ENCODE assay signal across 15 cellular contexts in genomic region chr2:61042807-61043206, GRCh38. TPM values are rescaled to one million over a fixed set of nuclear protein-coding genes. Genes with fewer than 3 reads are reported as not detected.
DNase-seq lines count a peak whose midpoint lies in the region; ATAC-seq and TF ChIP-seq lines count a peak whose summit lies in the region.
"Had no signal": no experiment of that assay in that cellular context is flagged by ENCODE, and none has a peak within 500 bp of the region (broad histone marks: within the 10 kb centered on the region; RNA-seq: fewer than 3 reads in every experiment).

No MANE protein-coding gene starts in this region.

- peak overlapping the region in 10 of 12 donors; percentile 3 to 76 (median 53) for H3K27ac ChIP-seq in heart left ventricle
- H3K27ac ChIP-seq in left ventricle myocardium inferior (replicated peaks), result peak overlapping the region; percentile 70
- peak overlapping the region; percentile 83 for H3K27ac ChIP-seq in psoas muscle
- H3K27ac ChIP-seq: BLaER1 treated with 17β-estradiol and CSF1 and Interleukin-3, amounts not matched to agents 10 nM and 100 nM had no signal

- DNase-seq in heart left ventricle (peak in 1 of 5 donors; percentile 15), Right ventricle myocardium inferior (ENCODE audit: missing footprints) (no peak), left ventricle myocardium inferior (no peak), psoas muscle (no peak), posterior cingulate gyrus (no peak), NCI-H2081 treated with DMSO at 0.1 percent for 48 hours (lab: John Stamatoyannopoulos, UW) (no peak)
- DNase-seq in activated naive CD8-positive, alpha-beta T cell treated with anti-CD3 and anti-CD28 coated beads for 36 hours, result no peak
- DNase-seq: ACHN; Calu3; CD4-positive, CD25-positive, alpha-beta regulatory T cell; DMS 273 treated with DMSO at 0.1 percent for 48 hours; HCEC 1CT; HFFc6 had no signal

- peaks cover 0 to 49% (median 24%) of the 10 kb centered on the region in 12 donors for H3K4me1 ChIP-seq in heart left ventricle
- peaks cover 57% of the 10 kb centered on the region for H3K4me1 ChIP-seq in left ventricle myocardium inferior
- peaks cover 40% of the 10 kb centered on the region for H3K4me1 ChIP-seq in psoas muscle

- H3K27me3 Mint-ChIP-seq in activated naive CD8-positive, alpha-beta T cell treated with anti-CD3 and anti-CD28 coated beads for 36 hours, result no peaks in the 10 kb centered on the region
- H3K27me3 Mint-ChIP-seq: CD4-positive, CD25-positive, alpha-beta regulatory T cell had no signal

- WGBS in heart left ventricle, 4 donors, result 45 to 65% (median 51%) methylated on average over 3 of the region's 3 CpGs
- WGBS in psoas muscle, 3 donors, result 61 to 71% (median 67%) methylated on average over 3 of the region's 3 CpGs

- peaks cover 8% of the 10 kb centered on the region for H3K36me3 Mint-ChIP-seq in activated naive CD8-positive, alpha-beta T cell treated with anti-CD3 and anti-CD28 coated beads for 36 hours

- H3K27me3 ChIP-seq in heart left ventricle, result no peaks in the 10 kb centered on the region
- no peaks in the 10 kb centered on the region for H3K27me3 ChIP-seq in left ventricle myocardium inferior (ENCODE audit: low read depth)
- no peaks in the 10 kb centered on the region for H3K27me3 ChIP-seq in psoas muscle (ENCODE audit: insufficient read depth in 3 of 3, low read length in 2 of 3)
- H3K27me3 ChIP-seq: BLaER1 treated with 17β-estradiol and CSF1 and Interleukin-3, amounts not matched to agents 10 nM and 100 nM had no signal

- ATAC-seq in heart left ventricle (peak; percentile 41 to 88 (median 84)), Right ventricle myocardium inferior (no peak), psoas muscle (peak in 3 of 4 donors; percentile 39 to 46 (median 40))
- ATAC-seq: GM12878 had no signal

- H3K4me3 ChIP-seq in heart left ventricle, result no peak overlapping the region
- H3K4me3 ChIP-seq in left ventricle myocardium inferior, result no peak overlapping the region
- H3K4me3 ChIP-seq in psoas muscle, result no peak overlapping the region
- H3K4me3 ChIP-seq: BLaER1 treated with 17β-estradiol and CSF1 and Interleukin-3, amounts not matched to agents 10 nM and 100 nM; GM12878 had no signal

- H3K27ac Mint-ChIP-seq in activated naive CD8-positive, alpha-beta T cell treated with anti-CD3 and anti-CD28 coated beads for 36 hours, result no peak overlapping the region
- H3K27ac Mint-ChIP-seq: HFFc6 had no signal

- H3K9me3 ChIP-seq in heart left ventricle (peaks cover 0 to 12% (median 0%) of the 10 kb centered on the region in 12 donors), left ventricle myocardium inferior (replicated peaks) (peaks cover 5% of the 10 kb centered on the region), psoas muscle (no peaks in the 10 kb centered on the region)

- intact Hi-C loops in heart left ventricle (cut with DNase I), result no loop called here
- intact Hi-C loops in Right ventricle myocardium inferior (cut with DNase I), result no loop called here
- intact Hi-C loops in left ventricle myocardium inferior (cut with micrococcal nuclease), result no loop called here
- intact Hi-C loops in psoas muscle (cut with DNase I), result no loop called here
- intact Hi-C loops in posterior cingulate gyrus (cut with DNase I), result no loop called here

- TF ChIP-seq POLR2A in heart left ventricle (IDR thresholded peaks at IDR 0.05), result no peak

- H3K9me3 Mint-ChIP-seq in activated naive CD8-positive, alpha-beta T cell treated with anti-CD3 and anti-CD28 coated beads for 36 hours, result peaks cover 3% of the 10 kb centered on the region
- H3K9me3 Mint-ChIP-seq: CD4-positive, CD25-positive, alpha-beta regulatory T cell; HFFc6 had no signal

- no peak overlapping the region for H3K4me3 Mint-ChIP-seq in activated naive CD8-positive, alpha-beta T cell treated with anti-CD3 and anti-CD28 coated beads for 36 hours
- H3K4me3 Mint-ChIP-seq: CD4-positive, CD25-positive, alpha-beta regulatory T cell; HFFc6 had no signal

- H3K36me3 ChIP-seq in heart left ventricle, result peaks cover 0 to 19% (median 7%) of the 10 kb centered on the region in 9 donors
- peaks cover 12% of the 10 kb centered on the region for H3K36me3 ChIP-seq in left ventricle myocardium inferior
- peaks cover 0 to 5% of the 10 kb centered on the region in 2 donors for H3K36me3 ChIP-seq in psoas muscle (ENCODE audit: insufficient read depth in 1 of 2, low read depth in 1 of 2)

- peaks cover 18% of the 10 kb centered on the region for H3K4me1 Mint-ChIP-seq in activated naive CD8-positive, alpha-beta T cell treated with anti-CD3 and anti-CD28 coated beads for 36 hours

- no peak for TF ChIP-seq CTCF in heart left ventricle (IDR thresholded peaks at IDR 0.05)
- no peak for TF ChIP-seq CTCF in left ventricle myocardium inferior (IDR thresholded peaks at IDR 0.05; ENCODE audit: borderline replicate concordance)
- TF ChIP-seq CTCF in psoas muscle (IDR thresholded peaks at IDR 0.05), result no peak

RNA-seq across cellular contexts. Expression of gene SANBR, which starts 22.9 kb away (rescaled TPM):
- total RNA-seq in heart left ventricle (10 to 100 TPM in 1 of 9 donors, 1 to 10 TPM in 8; 3.6 to 10.7 (median 6.6) TPM), Right ventricle myocardium inferior (6.9 TPM), left ventricle myocardium inferior (6.8 TPM), psoas muscle (1 to 10 TPM; 2.3 to 5.0 (median 2.9) TPM)
- polyA plus RNA-seq in heart left ventricle (1 to 10 TPM; 4.8 to 7.0 TPM), psoas muscle (1 to 10 TPM; 1.6 to 2.3 (median 1.6) TPM)
- total RNA-seq in activated naive CD8-positive, alpha-beta T cell treated with anti-CD3 and anti-CD28 coated beads for 36 hours, result 1 to 10 TPM; 1.7 TPM

RNA-seq across cellular contexts. Expression of gene PUS10, which starts 24.8 kb away (rescaled TPM):
- total RNA-seq in heart left ventricle (1 to 10 TPM; 2.5 to 6.5 (median 4.9) TPM), Right ventricle myocardium inferior (5.2 TPM), left ventricle myocardium inferior (5.5 TPM), psoas muscle (1 to 10 TPM; 1.8 to 5.1 (median 3.8) TPM)
- polyA plus RNA-seq in heart left ventricle (1 to 10 TPM; 1.9 to 2.1 TPM), psoas muscle (1 to 10 TPM; 1.4 to 2.9 (median 1.6) TPM)
- total RNA-seq in activated naive CD8-positive, alpha-beta T cell treated with anti-CD3 and anti-CD28 coated beads for 36 hours, result 1 to 10 TPM; 9.5 to 9.7 TPM

RNA-seq across cellular contexts. Expression of gene PEX13, which starts 25.3 kb away (rescaled TPM):
- total RNA-seq in heart left ventricle (10 to 100 TPM; 17.8 to 27.6 (median 24.3) TPM), Right ventricle myocardium inferior (21.9 TPM), left ventricle myocardium inferior (23.4 TPM), psoas muscle (10 to 100 TPM; 20.9 to 29.2 (median 22.5) TPM)
- polyA plus RNA-seq in heart left ventricle (10 to 100 TPM; 11.7 to 20.3 TPM), psoas muscle (10 to 100 TPM; 11.3 to 23.5 (median 13.8) TPM)
- total RNA-seq in activated naive CD8-positive, alpha-beta T cell treated with anti-CD3 and anti-CD28 coated beads for 36 hours, result 10 to 100 TPM; 18.5 to 20.0 TPM
